Comparison of ENCODE assay signal across 9 cellular contexts in genomic region chr3:52310861-52311566, GRCh38. TPM values are rescaled to one million over a fixed set of nuclear protein-coding genes. Genes with fewer than 3 reads are reported as not detected.
A peak's percentile ranks its signal among the peaks of the same experiment; 100 is the strongest.
DNase-seq lines count a peak whose midpoint lies in the region; ATAC-seq and TF ChIP-seq lines count a peak whose summit lies in the region.
"Had no signal": no experiment of that assay in that cellular context is flagged by ENCODE, and none has a peak within 500 bp of the region (broad histone marks: within the 10 kb centered on the region; RNA-seq: fewer than 3 reads in every experiment).

No MANE protein-coding gene starts in this region.

- peak; percentile 37 for ATAC-seq in HG03342 (IDR thresholded peaks at IDR 0.05; ENCODE audit: unreplicated experiment)
- no peak for ATAC-seq in upper lobe of left lung (ENCODE audit: low FRiP score in 2 of 2)
- no peak for ATAC-seq in HG03139 (IDR thresholded peaks at IDR 0.05; ENCODE audit: unreplicated experiment)

- H3K27ac ChIP-seq in upper lobe of left lung: no peak overlapping the region

- no peaks in the 10 kb centered on the region for H3K9me3 ChIP-seq in upper lobe of left lung

- peaks cover 0 to 7% (median 3%) of the 10 kb centered on the region in 4 donors for H3K36me3 ChIP-seq in upper lobe of left lung

- 82 to 92% methylated on average over 4 to 8 of the region's 9 CpGs for WGBS in upper lobe of left lung, 2 donors

- no peak for TF ChIP-seq POLR2A in upper lobe of left lung (IDR thresholded peaks at IDR 0.05)

- peaks cover 6 to 14% (median 10%) of the 10 kb centered on the region in 4 donors for H3K4me1 ChIP-seq in upper lobe of left lung

- no peak for TF ChIP-seq EP300 in upper lobe of left lung (IDR thresholded peaks at IDR 0.05)

- no peak for TF ChIP-seq CTCF in upper lobe of left lung (IDR thresholded peaks at IDR 0.05)

- H3K4me3 ChIP-seq in upper lobe of left lung: no peak overlapping the region

- no peaks in the 10 kb centered on the region for H3K27me3 ChIP-seq in upper lobe of left lung

- DNase-seq in GM19238 (ENCODE audit: insufficient read length, low spot score) (peak; percentile 69), activated gamma-delta T cell treated with Interleukin-2 at 50 U/mL for 16 hours (peak; percentile 36), upper lobe of left lung (no peak), mesenteric fat pad (ENCODE audit: low spot score) (no peak), SW480 (ENCODE audit: low spot score) (no peak)
- peak; percentile 43 for DNase-seq in stimulated activated CD8-positive, alpha-beta memory T cell treated with anti-CD3 and anti-CD28 coated beads, Interleukin-12 subunit alpha, Interleukin-12 subunit beta, amount 100 ng/mL, for 4 hours (ENCODE audit: low read depth)
- DNase-seq: NCI-H2171 treated with DMSO at 0.1 percent for 48 hours had no signal

RNA-seq across cellular contexts. Expression of gene DNAH1, which starts 5.1 kb away (rescaled TPM):
- total RNA-seq in upper lobe of left lung: 10 to 100 TPM; 10.8 to 67.1 (median 22.4) TPM
- 9.9 TPM for total RNA-seq in mesenteric fat pad

RNA-seq across cellular contexts. Expression of gene GLYCTK, which starts 23.4 kb away (rescaled TPM):
- total RNA-seq in upper lobe of left lung (10 to 100 TPM in 5 of 6 donors, 1 to 10 TPM in 1; 5.5 to 21.0 (median 15.8) TPM), mesenteric fat pad (14.1 TPM)

RNA-seq across cellular contexts. Expression of gene WDR82, which starts 32.6 kb away (rescaled TPM):
- total RNA-seq in upper lobe of left lung (10 to 100 TPM; 23.0 to 63.6 (median 46.8) TPM), mesenteric fat pad (52.7 TPM)

Comparison
In these comparisons a context has a peak if more than half of its experiments do, and no peak if none do; other contexts are left out.
1. DNase-seq: peak in GM19238 (single experiment), activated gamma-delta T cell treated with Interleukin-2 at 50 U/mL for 16 hours (single experiment) and stimulated activated CD8-positive, alpha-beta memory T cell treated with anti-CD3 and anti-CD28 coated beads, Interleukin-12 subunit alpha, Interleukin-12 subunit beta, amount 100 ng/mL, for 4 hours (single experiment); none in upper lobe of left lung (0 of 2), mesenteric fat pad (single experiment) and SW480 (single experiment).